ENCODE assay signal across 22 cellular contexts in genomic region chr14:35975814-35976213, GRCh38.
"Had no signal": no experiment of that assay in that cellular context is flagged by ENCODE, and none has a peak within 500 bp of the region (broad histone marks: within the 10 kb centered on the region; RNA-seq: fewer than 3 reads in every experiment).

No MANE protein-coding gene starts in this region.

- H3K9me3 Mint-ChIP-seq: mesothelial cell of epicardium had no signal

- H3K4me3 ChIP-seq: coronary artery, dorsolateral prefrontal cortex, esophagus muscularis mucosa, gastrocnemius medialis, heart right ventricle, left lung, lower lobe of right lung, mucosa of descending colon had no signal

- H3K27me3 Mint-ChIP-seq: naive B cell had no signal

- H3K4me1 Mint-ChIP-seq: mesothelial cell of epicardium, naive B cell had no signal

- H3K4me3 Mint-ChIP-seq: mesothelial cell of epicardium, naive B cell had no signal

- H3K9me3 ChIP-seq: esophagus muscularis mucosa, gastrocnemius medialis, left lung, lower lobe of right lung, mucosa of descending colon had no signal

- ATAC-seq: foreskin keratinocyte, gastrocnemius medialis, heart right ventricle, left cardiac atrium, left lung, left ventricle myocardium superior, lower lobe of right lung, mucosa of descending colon had no signal

- H3K27ac Mint-ChIP-seq: mesothelial cell of epicardium, naive B cell had no signal

- H3K27ac ChIP-seq: coronary artery, esophagus muscularis mucosa, foreskin keratinocyte, gastrocnemius medialis, heart right ventricle, left lung, lower lobe of right lung had no signal

- FAIRE-seq: endothelial cell of umbilical vein, keratinocyte had no signal

- H3K36me3 ChIP-seq: esophagus muscularis mucosa, gastrocnemius medialis, heart right ventricle, left lung, lower lobe of right lung had no signal

- H3K27me3 ChIP-seq: dorsolateral prefrontal cortex, esophagus muscularis mucosa, foreskin keratinocyte, gastrocnemius medialis, left lung had no signal

- DNase-seq: dermis blood vessel endothelial cell; dorsolateral prefrontal cortex; effector CD4-positive, alpha-beta T cell; effector memory CD4-positive, alpha-beta T cell; foreskin keratinocyte; gastrocnemius medialis; glutamatergic neuron; head of caudate nucleus; heart right ventricle; hippocampal formation; left cardiac atrium; left lung; left ventricle myocardium superior; lower lobe of right lung; mesenchymal stem cell; mucosa of descending colon; naive B cell had no signal

- H3K36me3 Mint-ChIP-seq: mesothelial cell of epicardium, naive B cell had no signal

- H3K4me1 ChIP-seq: esophagus muscularis mucosa, foreskin keratinocyte, gastrocnemius medialis, heart right ventricle, left lung, lower lobe of right lung had no signal
